Comparison of ENCODE assay signal across 9 cellular contexts in genomic region chr3:49027634-49028033, GRCh38. TPM values are rescaled to one million over a fixed set of nuclear protein-coding genes. Genes with fewer than 3 reads are reported as not detected.
A peak's percentile ranks its signal among the peaks of the same experiment; 100 is the strongest.
DNase-seq lines count a peak whose midpoint lies in the region; ATAC-seq, FAIRE-seq and TF ChIP-seq lines count a peak whose summit lies in the region.
"Had no signal": no experiment of that assay in that cellular context is flagged by ENCODE, and none has a peak within 500 bp of the region (broad histone marks: within the 10 kb centered on the region; RNA-seq: fewer than 3 reads in every experiment).

No MANE protein-coding gene starts in this region.

- peaks cover 21 to 55% of the 10 kb centered on the region in 2 donors for H3K4me1 ChIP-seq in left lung

- TF ChIP-seq POLR2A in H54 (IDR thresholded peaks at IDR 0.05; ENCODE audit: low read depth, low read length), result 0 out of 2 replicates have a peak, but pooled peaks have one; percentile 31

- peak overlapping the region; percentile 94 for H3K4me3 Mint-ChIP-seq in activated T-helper 17 cell treated with anti-CD3 and anti-CD28 coated beads, Interleukin-2, amount 50 U/mL, for 72 hours
- peak overlapping the region; percentile 8 for H3K4me3 Mint-ChIP-seq in mesothelial cell of epicardium

- no peaks in the 10 kb centered on the region for H3K27me3 ChIP-seq in left lung
- H3K27me3 ChIP-seq: brain microvascular endothelial cell had no signal

- no peak for FAIRE-seq in H54 (lab: Jason Lieb, UNC)

- peaks cover 100% of the 10 kb centered on the region for H3K36me3 Mint-ChIP-seq in activated T-helper 17 cell treated with anti-CD3 and anti-CD28 coated beads, Interleukin-2, amount 50 U/mL, for 72 hours (ENCODE audit: low read depth)
- peaks cover 20% of the 10 kb centered on the region for H3K36me3 Mint-ChIP-seq in mesothelial cell of epicardium

- peak overlapping the region; percentile 96 for H3K27ac Mint-ChIP-seq in activated T-helper 17 cell treated with anti-CD3 and anti-CD28 coated beads, Interleukin-2, amount 50 U/mL, for 72 hours
- H3K27ac Mint-ChIP-seq in mesothelial cell of epicardium, result peak overlapping the region; percentile 21

- H3K4me3 ChIP-seq in AG04449 (ENCODE audit: low read depth, low read length) (0 out of 2 replicates have a peak overlapping the region, but pooled peaks have one; percentile 3), left lung (no peak overlapping the region)

- intact Hi-C loops in left lung (cut with DNase I), result no loop called here

- no peaks in the 10 kb centered on the region for H3K9me3 ChIP-seq in left lung

- POLR2A ChIA-PET in AG04449 (lab: Yijun Ruan, JAX), result interaction anchor here (0.9 to 3.1 kb wide), 2 partner anchors 20 to 39 kb away, joined by 3 to 19 read pairs; partner anchors contain the start of gene WDR6

- peaks cover 0 to 75% of the 10 kb centered on the region in 2 donors for H3K36me3 ChIP-seq in left lung

- peaks cover 32% of the 10 kb centered on the region for H3K4me1 Mint-ChIP-seq in activated T-helper 17 cell treated with anti-CD3 and anti-CD28 coated beads, Interleukin-2, amount 50 U/mL, for 72 hours
- peaks cover 26% of the 10 kb centered on the region for H3K4me1 Mint-ChIP-seq in mesothelial cell of epicardium

- H3K27me3 Mint-ChIP-seq in activated T-helper 17 cell treated with anti-CD3 and anti-CD28 coated beads, Interleukin-2, amount 50 U/mL, for 72 hours, result no peaks in the 10 kb centered on the region
- no peaks in the 10 kb centered on the region for H3K27me3 Mint-ChIP-seq in mesothelial cell of epicardium (ENCODE audit: low read depth)

- DNase-seq in AG04449 (ENCODE audit: low read depth, low spot score) (no peak), H54 (ENCODE audit: insufficient read length, low spot score) (no peak), mesothelial cell of epicardium (ENCODE audit: low spot score in 2 of 2, unreplicated experiment in 2 of 2) (no peak), left lung (no peak), NCI-H2227 treated with DMSO at 0.1 percent for 48 hours (lab: John Stamatoyannopoulos, UW) (no peak)
- DNase-seq: brain microvascular endothelial cell had no signal

- no peaks in the 10 kb centered on the region for H3K9me3 Mint-ChIP-seq in activated T-helper 17 cell treated with anti-CD3 and anti-CD28 coated beads, Interleukin-2, amount 50 U/mL, for 72 hours
- H3K9me3 Mint-ChIP-seq in mesothelial cell of epicardium, result no peaks in the 10 kb centered on the region

- ATAC-seq in activated T-helper 17 cell treated with anti-CD3 and anti-CD28 coated beads, Interleukin-2, amount 50 U/mL, for 72 hours (replicated peaks), result no peak
- no peak for ATAC-seq in GM19328 (IDR thresholded peaks at IDR 0.05; ENCODE audit: unreplicated experiment)
- no peak for ATAC-seq in left lung
- no peak for ATAC-seq in GM21737 (IDR thresholded peaks at IDR 0.05; ENCODE audit: unreplicated experiment)

- TF ChIP-seq CTCF in AG04449 (IDR thresholded peaks at IDR 0.05; ENCODE audit: insufficient read depth, low read length, missing control alignments) (no peak), mesothelial cell of epicardium (IDR thresholded peaks at IDR 0.05; ENCODE audit: unreplicated experiment) (no peak), left lung (IDR thresholded peaks at IDR 0.05) (no peak)

- CTCF ChIA-PET in AG04449 (lab: Yijun Ruan, JAX), result interaction anchor here (1.7 kb wide), 1 partner anchor 40 kb away, joined by 6 read pairs; no protein-coding TSS in a partner anchor

- H3K27ac ChIP-seq in left lung, result no peak overlapping the region
- H3K27ac ChIP-seq: brain microvascular endothelial cell had no signal

RNA-seq across cellular contexts. Expression of gene IMPDH2, which starts 1.6 kb away (rescaled TPM):
- 100 to 1,000 TPM; 460 to 479 TPM for total RNA-seq in activated T-helper 17 cell treated with anti-CD3 and anti-CD28 coated beads, Interleukin-2, amount 50 U/mL, for 72 hours
- total RNA-seq in mesothelial cell of epicardium (207 to 217 TPM (median 216 TPM) in 3 replicates), left lung (100 to 1,000 TPM; 136 to 187 TPM)

RNA-seq across cellular contexts. Expression of gene NDUFAF3, which starts 5.7 kb away (rescaled TPM):
- total RNA-seq in activated T-helper 17 cell treated with anti-CD3 and anti-CD28 coated beads, Interleukin-2, amount 50 U/mL, for 72 hours, result 10 to 100 TPM; 40.6 to 56.7 TPM
- 61.4 to 63.4 TPM (median 62.0 TPM) in 3 replicates for total RNA-seq in mesothelial cell of epicardium
- total RNA-seq in left lung, result 10 to 100 TPM; 83.8 to 92.2 TPM

RNA-seq across cellular contexts. Expression of gene DALRD3, which starts 9.3 kb away (rescaled TPM):
- 10 to 100 TPM; 20.9 to 21.2 TPM for total RNA-seq in activated T-helper 17 cell treated with anti-CD3 and anti-CD28 coated beads, Interleukin-2, amount 50 U/mL, for 72 hours
- total RNA-seq in mesothelial cell of epicardium (22.1 to 24.2 TPM (median 23.4 TPM) in 3 replicates), left lung (10 to 100 TPM; 23.6 to 24.5 TPM)

RNA-seq across cellular contexts. Expression of gene WDR6, which starts 20.4 kb away (rescaled TPM):
- total RNA-seq in activated T-helper 17 cell treated with anti-CD3 and anti-CD28 coated beads, Interleukin-2, amount 50 U/mL, for 72 hours, result 100 to 1,000 TPM; 154 to 208 TPM
- total RNA-seq in mesothelial cell of epicardium (384 to 409 TPM (median 396 TPM) in 3 replicates), left lung (100 to 1,000 TPM; 156 to 190 TPM)

RNA-seq across cellular contexts. Expression of gene P4HTM, which starts 37.6 kb away (rescaled TPM):
- 10 to 100 TPM; 32.2 to 44.9 TPM for total RNA-seq in activated T-helper 17 cell treated with anti-CD3 and anti-CD28 coated beads, Interleukin-2, amount 50 U/mL, for 72 hours
- total RNA-seq in mesothelial cell of epicardium (57.9 to 59.9 TPM (median 58.4 TPM) in 3 replicates), left lung (10 to 100 TPM; 40.2 to 41.8 TPM)
